ENCODE assay signal across 1 cellular context in genomic region chr3:193842029-193842782, GRCh38.
TF ChIP-seq lines count a peak whose summit lies in the region.

No MANE protein-coding gene starts in this region.

TF ChIP-seq in K562, 482 proteins besides CTCF, POLR2A, EP300 and RAD21 (continued from another document and continues in another):
- TF ChIP-seq ZBTB34 (CRISPR knock-in tag; IDR thresholded peaks at IDR 0.05) (no peak), CC2D1A (IDR thresholded peaks at IDR 0.05) (no peak), HMGXB4 (CRISPR knock-in tag; IDR thresholded peaks at IDR 0.05) (no peak), ZNF239 (CRISPR knock-in tag; IDR thresholded peaks at IDR 0.05) (no peak), GTF2F1 (IDR thresholded peaks at IDR 0.05; ENCODE audit: low read depth, low read length) (no peak), CBX3 (IDR thresholded peaks at IDR 0.05; ENCODE audit: borderline replicate concordance in 1 of 2, low read length in 2 of 2) (no peak), BACH1 (tag; IDR thresholded peaks at IDR 0.05) (no peak), BCLAF1 (IDR thresholded peaks at IDR 0.05; ENCODE audit: borderline replicate concordance in 1 of 2, control insufficient read depth in 1 of 2, low read depth in 2 of 2, low read length in 1 of 2) (no peak), CBFB (CRISPR knock-in tag; IDR thresholded peaks at IDR 0.05) (no peak), PRPF4 (IDR thresholded peaks at IDR 0.05; ENCODE audit: insufficient read depth, low read depth, low read length, poor library complexity, severe bottlenecking) (no peak), ZNF263 (CRISPR knock-in tag; IDR thresholded peaks at IDR 0.05; ENCODE audit: borderline replicate concordance) (no peak), SOX6 (IDR thresholded peaks at IDR 0.05) (no peak), GATA2 (CRISPR knock-in tag; IDR thresholded peaks at IDR 0.05) (no peak), HDAC3 (IDR thresholded peaks at IDR 0.05; ENCODE audit: borderline replicate concordance, partially characterized antibody) (no peak), MXI1 (IDR thresholded peaks at IDR 0.05; ENCODE audit: low read depth, low read length) (no peak), IFI16 (CRISPR knock-in tag; IDR thresholded peaks at IDR 0.05) (no peak), ZNF699 (CRISPR knock-in tag; IDR thresholded peaks at IDR 0.05; ENCODE audit: insufficient replicate concordance) (no peak), SNRNP70 (optimal IDR thresholded peaks at IDR 0.05; ENCODE audit: low read depth, low read length) (no peak), MGA (IDR thresholded peaks at IDR 0.05) (no peak; the same call in 1 of the 2 replicates), BRF1 (IDR thresholded peaks at IDR 0.05; ENCODE audit: borderline replicate concordance, extremely low read depth, insufficient read length) (no peak), ZFP36 (IDR thresholded peaks at IDR 0.05; ENCODE audit: low read depth, low read length, partially characterized antibody) (no peak), NFE2L1 (tag; IDR thresholded peaks at IDR 0.05; ENCODE audit: borderline replicate concordance, low read depth) (no peak), RAD51 (IDR thresholded peaks at IDR 0.05; ENCODE audit: borderline replicate concordance, low read depth) (no peak), KLF6 (CRISPR knock-in tag; IDR thresholded peaks at IDR 0.05; ENCODE audit: borderline replicate concordance) (no peak), CHD2 (IDR thresholded peaks at IDR 0.05; ENCODE audit: low read depth, low read length) (no peak), HDGF (IDR thresholded peaks at IDR 0.05) (no peak), ZNF197 (CRISPR knock-in tag; IDR thresholded peaks at IDR 0.05; ENCODE audit: low read depth) (peak; percentile 31; the same call in 1 of the 2 replicates), ZNF280A (IDR thresholded peaks at IDR 0.05; ENCODE audit: low read depth, partially characterized antibody) (no peak), ZBTB7A (IDR thresholded peaks at IDR 0.05; ENCODE audit: borderline replicate concordance, control insufficient read depth, low read depth, low read length) (no peak), KDM1A (IDR thresholded peaks at IDR 0.05) (no peak), HMGN3 (IDR thresholded peaks at IDR 0.05; ENCODE audit: borderline replicate concordance, extremely low read depth, insufficient read length, low read depth, low read length) (no peak), MCM7 (IDR thresholded peaks at IDR 0.05) (no peak), ATF2 (CRISPR knock-in tag; IDR thresholded peaks at IDR 0.05) (no peak), ZNF277 (CRISPR knock-in tag; IDR thresholded peaks at IDR 0.05; ENCODE audit: borderline replicate concordance) (no peak), PCBP1 (IDR thresholded peaks at IDR 0.05; ENCODE audit: low read depth, low read length, poor library complexity, severe bottlenecking) (no peak), HDAC6 (IDR thresholded peaks at IDR 0.05; ENCODE audit: low read depth, low read length) (no peak), PHF21A (IDR thresholded peaks at IDR 0.05; ENCODE audit: borderline replicate concordance, low read depth) (no peak), WHSC1 (IDR thresholded peaks at IDR 0.05; ENCODE audit: low read length) (no peak), ZNF780A (CRISPR knock-in tag; IDR thresholded peaks at IDR 0.05) (no peak), ZNF583 (CRISPR knock-in tag; IDR thresholded peaks at IDR 0.05) (no peak), HSF4 (CRISPR knock-in tag; IDR thresholded peaks at IDR 0.05; ENCODE audit: borderline replicate concordance) (no peak), ZKSCAN1 (IDR thresholded peaks at IDR 0.05; ENCODE audit: low read depth, low read length) (no peak)
